Comparison of ENCODE assay signal across 10 cellular contexts in the genomic region with DNA sequence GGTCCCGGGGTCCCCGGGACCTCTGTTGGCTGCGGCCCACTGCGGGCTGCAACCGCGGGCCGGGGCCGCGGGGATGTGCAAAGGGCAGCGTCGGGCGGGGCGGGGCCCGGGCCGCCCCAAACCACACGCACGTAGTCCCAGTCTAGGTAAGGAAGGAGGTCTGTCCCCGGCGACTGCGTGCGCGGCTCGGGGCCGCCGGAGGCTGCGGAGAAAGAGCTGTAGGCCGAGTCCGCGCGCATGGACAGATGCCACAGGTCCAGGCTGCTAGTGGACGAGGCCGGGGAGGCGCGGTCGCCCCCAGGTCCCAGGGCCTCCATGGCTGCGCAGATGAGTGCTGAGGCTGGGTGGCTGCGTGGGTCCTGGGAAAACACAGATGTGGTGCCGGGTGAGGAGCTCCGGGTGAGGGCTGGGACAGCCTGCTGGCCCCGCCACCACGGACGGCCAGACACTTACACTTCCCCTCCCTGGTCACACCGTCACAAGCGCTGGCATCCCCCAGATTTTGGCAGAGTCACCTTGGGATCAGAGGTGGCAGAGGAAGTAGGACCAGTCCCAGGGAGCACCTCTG. TPM values are rescaled to one million over a fixed set of nuclear protein-coding genes. Genes with fewer than 3 reads are reported as not detected.
DNase-seq lines count a peak whose midpoint lies in the region; ATAC-seq and TF ChIP-seq lines count a peak whose summit lies in the region.
"Had no signal": no experiment of that assay in that cellular context is flagged by ENCODE, and none has a peak within 500 bp of the region (broad histone marks: within the 10 kb centered on the region; RNA-seq: fewer than 3 reads in every experiment).

No MANE protein-coding gene starts in this region.

- peaks cover 42% of the 10 kb centered on the region for H3K27me3 Mint-ChIP-seq in activated CD4-positive, alpha-beta T cell treated with anti-CD3 and anti-CD28 coated beads for 36 hours
- peaks cover 67% of the 10 kb centered on the region for H3K27me3 Mint-ChIP-seq in activated T-cell treated with anti-CD3 and anti-CD28 coated beads, Interleukin-2, amount 50 U/mL, for 72 hours (ENCODE audit: low read depth)
- H3K27me3 Mint-ChIP-seq in stimulated activated naive CD8-positive, alpha-beta T cell treated with anti-CD3 and anti-CD28 coated beads, Interleukin-15, Interleukin-2, amounts not matched to agents 100 ng/mL and 50 ng/mL, for 24 hours: peaks cover 67% of the 10 kb centered on the region
- H3K27me3 Mint-ChIP-seq in glutamatergic neuron (ENCODE audit: unreplicated experiment): peaks cover 30% of the 10 kb centered on the region

- no peak overlapping the region for H3K27ac ChIP-seq in iPS-20b (ENCODE audit: low read length)
- H3K27ac ChIP-seq: 22Rv1 had no signal

- H3K27ac Mint-ChIP-seq in activated CD4-positive, alpha-beta T cell treated with anti-CD3 and anti-CD28 coated beads for 36 hours: no peak overlapping the region
- no peak overlapping the region for H3K27ac Mint-ChIP-seq in activated T-cell treated with anti-CD3 and anti-CD28 coated beads, Interleukin-2, amount 50 U/mL, for 72 hours
- H3K27ac Mint-ChIP-seq in stimulated activated naive CD8-positive, alpha-beta T cell treated with anti-CD3 and anti-CD28 coated beads, Interleukin-15, Interleukin-2, amounts not matched to agents 100 ng/mL and 50 ng/mL, for 24 hours: no peak overlapping the region
- H3K27ac Mint-ChIP-seq in glutamatergic neuron (ENCODE audit: unreplicated experiment): no peak overlapping the region

- H3K4me3 Mint-ChIP-seq in activated CD4-positive, alpha-beta T cell treated with anti-CD3 and anti-CD28 coated beads for 36 hours: no peak overlapping the region
- peak overlapping the region; percentile 59 to 68 for H3K4me3 Mint-ChIP-seq in activated T-cell treated with anti-CD3 and anti-CD28 coated beads, Interleukin-2, amount 50 U/mL, for 72 hours
- peak overlapping the region; percentile 20 for H3K4me3 Mint-ChIP-seq in stimulated activated naive CD8-positive, alpha-beta T cell treated with anti-CD3 and anti-CD28 coated beads, Interleukin-15, Interleukin-2, amounts not matched to agents 100 ng/mL and 50 ng/mL, for 24 hours
- H3K4me3 Mint-ChIP-seq in glutamatergic neuron (ENCODE audit: unreplicated experiment): no peak overlapping the region

- peak; percentile 44 for DNase-seq in activated CD4-positive, alpha-beta T cell treated with anti-CD3 and anti-CD28 coated beads for 36 hours
- no peak for DNase-seq in activated CD4-positive, alpha-beta T cell treated with anti-CD3 and anti-CD28 coated beads, Interleukin-2, amount 50 U/mL, for 1 hour
- DNase-seq in activated T-cell treated with anti-CD3 and anti-CD28 coated beads, Interleukin-2, amount 50 U/mL, for 72 hours: peak; percentile 41 to 49
- no peak for DNase-seq in glutamatergic neuron
- DNase-seq in left colon: no peak

- peak overlapping the region; percentile 60; the same call in 1 of the 2 replicates for H3K4me3 ChIP-seq in iPS-20b (ENCODE audit: low read length)

- H3K9ac ChIP-seq in iPS-20b (ENCODE audit: low read depth, low read length): peak overlapping the region; percentile 5; the same call in 1 of the 2 replicates

- CTCF ChIA-PET in activated CD4-positive, alpha-beta T cell treated with anti-CD3 and anti-CD28 coated beads for 36 hours (lab: Charles Lee): interaction anchor here (0.6 to 2.2 kb wide), 7 partner anchors 9 to 299 kb away, joined by 3 to 7 read pairs (median 3); a partner anchor contains a TSS

- H3K9me3 ChIP-seq in iPS-20b (ENCODE audit: insufficient read depth, low read depth, low read length): no peaks in the 10 kb centered on the region

- intact Hi-C loops in activated CD4-positive, alpha-beta T cell treated with anti-CD3 and anti-CD28 coated beads for 36 hours (cut with DNase I, micrococcal nuclease): no loop called here
- intact Hi-C loops in left colon (cut with DNase I, micrococcal nuclease): loop anchor here (10.0 kb wide), 2 partner anchors 59 to 441 kb away; no protein-coding TSS in a partner anchor

- no peaks in the 10 kb centered on the region for H3K9me3 Mint-ChIP-seq in activated CD4-positive, alpha-beta T cell treated with anti-CD3 and anti-CD28 coated beads for 36 hours (ENCODE audit: low read depth)
- H3K9me3 Mint-ChIP-seq in activated T-cell treated with anti-CD3 and anti-CD28 coated beads, Interleukin-2, amount 50 U/mL, for 72 hours: no peaks in the 10 kb centered on the region
- H3K9me3 Mint-ChIP-seq in stimulated activated naive CD8-positive, alpha-beta T cell treated with anti-CD3 and anti-CD28 coated beads, Interleukin-15, Interleukin-2, amounts not matched to agents 100 ng/mL and 50 ng/mL, for 24 hours: no peaks in the 10 kb centered on the region
- H3K9me3 Mint-ChIP-seq in glutamatergic neuron (ENCODE audit: unreplicated experiment): peaks cover 6% of the 10 kb centered on the region

- peaks cover 6% of the 10 kb centered on the region for H3K4me1 ChIP-seq in iPS-20b (ENCODE audit: insufficient read depth, low read length)

- peaks cover 3% of the 10 kb centered on the region for H3K4me1 Mint-ChIP-seq in activated CD4-positive, alpha-beta T cell treated with anti-CD3 and anti-CD28 coated beads for 36 hours
- H3K4me1 Mint-ChIP-seq in activated T-cell treated with anti-CD3 and anti-CD28 coated beads, Interleukin-2, amount 50 U/mL, for 72 hours (ENCODE audit: low read depth): peaks cover 9% of the 10 kb centered on the region
- peaks cover 5% of the 10 kb centered on the region for H3K4me1 Mint-ChIP-seq in stimulated activated naive CD8-positive, alpha-beta T cell treated with anti-CD3 and anti-CD28 coated beads, Interleukin-15, Interleukin-2, amounts not matched to agents 100 ng/mL and 50 ng/mL, for 24 hours (ENCODE audit: low read depth)
- no peaks in the 10 kb centered on the region for H3K4me1 Mint-ChIP-seq in glutamatergic neuron (ENCODE audit: low read depth, unreplicated experiment)

- peaks cover 86% of the 10 kb centered on the region for H3K27me3 ChIP-seq in iPS-20b (ENCODE audit: insufficient read depth, low read length)

- no peak for TF ChIP-seq CTCF in glutamatergic neuron (IDR thresholded peaks at IDR 0.05; ENCODE audit: partially characterized antibody, unreplicated experiment)

- POLR2A ChIA-PET in activated CD4-positive, alpha-beta T cell treated with anti-CD3 and anti-CD28 coated beads for 36 hours (lab: Charles Lee): interaction anchor here (0.7 kb wide), 1 partner anchor 226 kb away, joined by 3 read pairs; a partner anchor contains a TSS

- ATAC-seq in activated CD4-positive, alpha-beta T cell treated with anti-CD3 and anti-CD28 coated beads for 36 hours: peak; percentile 30
- peak; percentile 47 to 54 for ATAC-seq in activated T-cell treated with anti-CD3 and anti-CD28 coated beads, Interleukin-2, amount 50 U/mL, for 72 hours (replicated peaks in 1 of 2)
- ATAC-seq in HG02571 (IDR thresholded peaks at IDR 0.05; ENCODE audit: unreplicated experiment) (no peak), left colon (no peak)

- no peaks in the 10 kb centered on the region for H3K36me3 Mint-ChIP-seq in activated CD4-positive, alpha-beta T cell treated with anti-CD3 and anti-CD28 coated beads for 36 hours (ENCODE audit: low read depth)
- H3K36me3 Mint-ChIP-seq in activated T-cell treated with anti-CD3 and anti-CD28 coated beads, Interleukin-2, amount 50 U/mL, for 72 hours (ENCODE audit: insufficient read depth in 2 of 2): no peaks in the 10 kb centered on the region
- H3K36me3 Mint-ChIP-seq in stimulated activated naive CD8-positive, alpha-beta T cell treated with anti-CD3 and anti-CD28 coated beads, Interleukin-15, Interleukin-2, amounts not matched to agents 100 ng/mL and 50 ng/mL, for 24 hours (ENCODE audit: low read depth): no peaks in the 10 kb centered on the region
- no peaks in the 10 kb centered on the region for H3K36me3 Mint-ChIP-seq in glutamatergic neuron (ENCODE audit: unreplicated experiment)

- H3K36me3 ChIP-seq in iPS-20b (ENCODE audit: insufficient read depth, low read depth, low read length): no peaks in the 10 kb centered on the region

RNA-seq across cellular contexts. Expression of a gene that starts 4.5 kb away (rescaled TPM):
- under 1 TPM; 0.63 to 0.89 TPM for total RNA-seq in activated CD4-positive, alpha-beta T cell treated with anti-CD3 and anti-CD28 coated beads for 36 hours
- 1 to 10 TPM; 1.1 to 2.1 TPM for total RNA-seq in activated T-cell treated with anti-CD3 and anti-CD28 coated beads, Interleukin-2, amount 50 U/mL, for 72 hours
- 5.1 TPM for total RNA-seq in glutamatergic neuron (ENCODE audit: unreplicated experiment)
- 10 to 100 TPM; 49.4 to 53.4 TPM for total RNA-seq in left colon

RNA-seq across cellular contexts. Expression of a gene that starts 12.8 kb away (rescaled TPM):
- under 1 TPM in 1 of 2 experiments, not detected in 1; 0.05 TPM for total RNA-seq in activated CD4-positive, alpha-beta T cell treated with anti-CD3 and anti-CD28 coated beads for 36 hours
- total RNA-seq in activated T-cell treated with anti-CD3 and anti-CD28 coated beads, Interleukin-2, amount 50 U/mL, for 72 hours: not detected
- total RNA-seq in glutamatergic neuron (ENCODE audit: unreplicated experiment): 0.12 TPM
- 10 to 100 TPM; 36.0 to 38.8 TPM for total RNA-seq in left colon
- total RNA-seq: Daoy had no signal

RNA-seq across cellular contexts. Expression of a gene that starts 40.4 kb away (rescaled TPM):
- total RNA-seq in activated CD4-positive, alpha-beta T cell treated with anti-CD3 and anti-CD28 coated beads for 36 hours: under 1 TPM; 0.41 to 0.69 TPM
- 1 to 10 TPM; 1.9 to 2.8 TPM for total RNA-seq in activated T-cell treated with anti-CD3 and anti-CD28 coated beads, Interleukin-2, amount 50 U/mL, for 72 hours
- 0.69 TPM for total RNA-seq in glutamatergic neuron (ENCODE audit: unreplicated experiment)
- total RNA-seq in left colon: under 1 TPM; 0.09 to 0.50 TPM

RNA-seq across cellular contexts. Expression of a gene that starts 40.5 kb away (rescaled TPM):
- total RNA-seq in activated CD4-positive, alpha-beta T cell treated with anti-CD3 and anti-CD28 coated beads for 36 hours: 100 to 1,000 TPM; 299 to 537 TPM
- total RNA-seq in activated T-cell treated with anti-CD3 and anti-CD28 coated beads, Interleukin-2, amount 50 U/mL, for 72 hours: 100 to 1,000 TPM; 189 TPM
- total RNA-seq in glutamatergic neuron (ENCODE audit: unreplicated experiment): 163 TPM
- total RNA-seq in left colon: 100 to 1,000 TPM; 769 to 906 TPM

RNA-seq across cellular contexts. Expression of a gene that starts 47.6 kb away (rescaled TPM):
- 1 to 10 TPM; 2.5 to 3.1 TPM for total RNA-seq in activated CD4-positive, alpha-beta T cell treated with anti-CD3 and anti-CD28 coated beads for 36 hours
- total RNA-seq in activated T-cell treated with anti-CD3 and anti-CD28 coated beads, Interleukin-2, amount 50 U/mL, for 72 hours: 1 to 10 TPM; 5.0 to 7.2 TPM
- total RNA-seq in glutamatergic neuron (ENCODE audit: unreplicated experiment): 2.5 TPM
- 10 to 100 TPM in 1 of 2 donors, 1 to 10 TPM in 1; 2.9 to 10.7 TPM for total RNA-seq in left colon

Comparison
In these comparisons a context has a peak if more than half of its experiments do, and no peak if none do; other contexts are left out.
1. DNase-seq: peak in activated CD4-positive, alpha-beta T cell treated with anti-CD3 and anti-CD28 coated beads for 36 hours (single experiment) and activated T-cell treated with anti-CD3 and anti-CD28 coated beads, Interleukin-2, amount 50 U/mL, for 72 hours (2 of 2); none in activated CD4-positive, alpha-beta T cell treated with anti-CD3 and anti-CD28 coated beads, Interleukin-2, amount 50 U/mL, for 1 hour (single experiment), glutamatergic neuron (single experiment) and left colon (0 of 2).
2. ATAC-seq: peak in activated CD4-positive, alpha-beta T cell treated with anti-CD3 and anti-CD28 coated beads for 36 hours (single experiment) and activated T-cell treated with anti-CD3 and anti-CD28 coated beads, Interleukin-2, amount 50 U/mL, for 72 hours (2 of 2); none in HG02571 (single experiment) and left colon (single experiment).
3. H3K4me3 Mint-ChIP-seq: peak in activated T-cell treated with anti-CD3 and anti-CD28 coated beads, Interleukin-2, amount 50 U/mL, for 72 hours (2 of 2) and stimulated activated naive CD8-positive, alpha-beta T cell treated with anti-CD3 and anti-CD28 coated beads, Interleukin-15, Interleukin-2, amounts not matched to agents 100 ng/mL and 50 ng/mL, for 24 hours (single experiment); none in activated CD4-positive, alpha-beta T cell treated with anti-CD3 and anti-CD28 coated beads for 36 hours (single experiment) and glutamatergic neuron (single experiment).
4. RNA of a gene that starts 12.8 kb away (total RNA-seq): 36.0 to 38.8 TPM in left colon; 0.12 TPM in glutamatergic neuron (single experiment), 0.05 TPM in activated CD4-positive, alpha-beta T cell treated with anti-CD3 and anti-CD28 coated beads for 36 hours and not detected in activated T-cell treated with anti-CD3 and anti-CD28 coated beads, Interleukin-2, amount 50 U/mL, for 72 hours; every median in the first group is over 10 times any median in the second.
5. intact Hi-C loops: an anchor here in left colon (10.0 kb wide); none called in activated CD4-positive, alpha-beta T cell treated with anti-CD3 and anti-CD28 coated beads for 36 hours.